ENCODE assay signal across 18 cellular contexts in the genomic region with DNA sequence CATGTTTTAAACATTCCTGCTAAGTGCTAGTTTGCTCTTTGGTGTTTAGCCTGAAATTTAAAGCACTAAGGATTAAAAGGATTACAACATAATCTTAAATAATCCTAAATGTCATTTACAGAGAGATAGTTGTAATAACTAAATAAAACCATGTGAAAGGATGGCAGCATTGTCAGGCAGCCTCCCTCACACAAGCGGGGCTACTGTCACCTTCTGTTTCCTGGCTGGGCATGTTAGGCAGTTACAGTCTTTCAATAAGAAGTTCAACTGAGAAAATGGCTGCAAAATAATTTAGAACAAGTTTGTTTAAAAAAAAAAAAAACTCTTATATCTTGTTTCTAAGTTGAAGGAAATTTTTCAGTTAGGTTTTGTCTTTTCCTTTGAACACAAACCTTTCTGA.
DNase-seq lines count a peak whose midpoint lies in the region; ATAC-seq, FAIRE-seq and TF ChIP-seq lines count a peak whose summit lies in the region.
"Had no signal": no experiment of that assay in that cellular context is flagged by ENCODE, and none has a peak within 500 bp of the region (broad histone marks: within the 10 kb centered on the region; RNA-seq: fewer than 3 reads in every experiment).

No MANE protein-coding gene starts in this region.

- H3K9me3 Mint-ChIP-seq in CD4-positive, alpha-beta T cell: no peaks in the 10 kb centered on the region
- H3K9me3 Mint-ChIP-seq: dendritic cell treated with granulocyte-macrophage colony-stimulating factor and Interleukin-4, amounts not matched to agents 40 ng/mL and 50 ng/mL, for 4 days had no signal

- no peaks in the 10 kb centered on the region for H3K36me3 ChIP-seq in A673 (ENCODE audit: insufficient read depth, low read length, poor library complexity, severe bottlenecking)
- H3K36me3 ChIP-seq: tibial nerve had no signal

- POLR2A ChIA-PET in A673 (lab: Charles Lee; ENCODE audit: low non-redundant PET): no interaction called here
- POLR2A ChIA-PET in CD4-positive, alpha-beta T cell (lab: Charles Lee): no interaction called here

- H3K4me1 ChIP-seq in A673 (ENCODE audit: insufficient read depth, low read length, poor library complexity, severe bottlenecking): no peaks in the 10 kb centered on the region
- H3K4me1 ChIP-seq: psoas muscle had no signal

- no peak overlapping the region for H3K27ac ChIP-seq in A673 (ENCODE audit: low read depth, low read length, poor library complexity, severe bottlenecking)
- peak overlapping the region; percentile 15 for H3K27ac ChIP-seq in CD4-positive, alpha-beta T cell (ENCODE audit: low read depth, low read length)
- H3K27ac ChIP-seq: C4-2B, psoas muscle, tibial nerve had no signal

- H3K4me3 Mint-ChIP-seq in CD4-positive, alpha-beta T cell: peak overlapping the region; percentile 80
- H3K4me3 Mint-ChIP-seq: dendritic cell treated with granulocyte-macrophage colony-stimulating factor and Interleukin-4, amounts not matched to agents 40 ng/mL and 50 ng/mL, for 4 days had no signal

- peak; percentile 65 for ATAC-seq in CD4-positive, alpha-beta T cell (ENCODE audit: poor library complexity)
- no peak for ATAC-seq in esophagus mucosa
- ATAC-seq in GM21825 (IDR thresholded peaks at IDR 0.05; ENCODE audit: unreplicated experiment): no peak
- ATAC-seq: GM12878, Panc1, psoas muscle had no signal

- CTCF ChIA-PET in A673 (lab: Charles Lee): no interaction called here
- CTCF ChIA-PET in CD4-positive, alpha-beta T cell (lab: Charles Lee): interaction anchor here (2.1 kb wide), 1 partner anchor 32 kb away, joined by 8 read pairs; no protein-coding TSS in a partner anchor

- BruUV-seq in A673 (replicated peaks; lab: Mats Ljungman, UMichigan): no TSS peak

- H3K36me3 Mint-ChIP-seq in CD4-positive, alpha-beta T cell (ENCODE audit: low read depth): peaks cover 30% of the 10 kb centered on the region

- peaks cover 83% of the 10 kb centered on the region for H3K4me1 Mint-ChIP-seq in CD4-positive, alpha-beta T cell (ENCODE audit: low read depth)

- TF ChIP-seq CTCF in A673 (conservative IDR thresholded peaks at IDR 0.05; ENCODE audit: low read depth, low read length): no peak
- no peak for TF ChIP-seq CTCF in CD4-positive, alpha-beta T cell (IDR thresholded peaks at IDR 0.05)

- H3K27me3 Mint-ChIP-seq in CD4-positive, alpha-beta T cell: no peaks in the 10 kb centered on the region
- H3K27me3 Mint-ChIP-seq: dendritic cell treated with granulocyte-macrophage colony-stimulating factor and Interleukin-4, amounts not matched to agents 40 ng/mL and 50 ng/mL, for 4 days had no signal

- H3K4me3 ChIP-seq in A673 (ENCODE audit: low read depth, low read length, poor library complexity, severe bottlenecking): no peak overlapping the region
- H3K4me3 ChIP-seq: GM12878, psoas muscle, tibial nerve had no signal

- H3K27me3 ChIP-seq in A673 (replicated peaks; ENCODE audit: insufficient read depth, low read depth, low read length, poor library complexity): peaks cover 29% of the 10 kb centered on the region
- H3K27me3 ChIP-seq in CD4-positive, alpha-beta T cell (ENCODE audit: control insufficient read depth, insufficient read depth, low read length): no peaks in the 10 kb centered on the region
- H3K27me3 ChIP-seq: tibial nerve had no signal

- peak; percentile 20 for DNase-seq in A673 (ENCODE audit: low spot score)
- peak in 8 of 10 experiments; percentile 8 to 40 (median 21) for DNase-seq in CD4-positive, alpha-beta T cell
- DNase-seq in effector CD4-positive, alpha-beta T cell: peak; percentile 26
- DNase-seq in C1 segment of cervical spinal cord (lab: John Stamatoyannopoulos, UW): no peak
- DNase-seq in NCI-H774 (lab: John Stamatoyannopoulos, UW): no peak
- DNase-seq: hypothalamus, MM.1S, NCI-H187 treated with DMSO at 0.1 percent for 48 hours, NCI-H526, psoas muscle had no signal

- FAIRE-seq in TTC549 (lab: Jason Lieb, UNC): peak; percentile 74
- FAIRE-seq: GM12878 had no signal

- no peaks in the 10 kb centered on the region for H3K9me3 ChIP-seq in A673 (ENCODE audit: low read depth, low read length, poor library complexity, severe bottlenecking)
- H3K9me3 ChIP-seq in CD4-positive, alpha-beta T cell (ENCODE audit: control insufficient read depth, low read length): no peaks in the 10 kb centered on the region
- H3K9me3 ChIP-seq: psoas muscle, tibial nerve had no signal

- peak overlapping the region; percentile 86 for H3K27ac Mint-ChIP-seq in CD4-positive, alpha-beta T cell
- H3K27ac Mint-ChIP-seq: dendritic cell treated with granulocyte-macrophage colony-stimulating factor and Interleukin-4, amounts not matched to agents 40 ng/mL and 50 ng/mL, for 4 days had no signal

- intact Hi-C loops in A673 (cut with micrococcal nuclease; ENCODE audit: unreplicated experiment): no loop called here
- intact Hi-C loops in CD4-positive, alpha-beta T cell (cut with DNase I, micrococcal nuclease): no loop called here

Comparison
In these comparisons a context has a peak if more than half of its experiments do, and no peak if none do; other contexts are left out.
1. DNase-seq: peak in A673 (single experiment), CD4-positive, alpha-beta T cell (8 of 10) and effector CD4-positive, alpha-beta T cell (single experiment); none in C1 segment of cervical spinal cord (0 of 14) and NCI-H774 (single experiment).